ENCODE assay signal across 34 cellular contexts in the genomic region with DNA sequence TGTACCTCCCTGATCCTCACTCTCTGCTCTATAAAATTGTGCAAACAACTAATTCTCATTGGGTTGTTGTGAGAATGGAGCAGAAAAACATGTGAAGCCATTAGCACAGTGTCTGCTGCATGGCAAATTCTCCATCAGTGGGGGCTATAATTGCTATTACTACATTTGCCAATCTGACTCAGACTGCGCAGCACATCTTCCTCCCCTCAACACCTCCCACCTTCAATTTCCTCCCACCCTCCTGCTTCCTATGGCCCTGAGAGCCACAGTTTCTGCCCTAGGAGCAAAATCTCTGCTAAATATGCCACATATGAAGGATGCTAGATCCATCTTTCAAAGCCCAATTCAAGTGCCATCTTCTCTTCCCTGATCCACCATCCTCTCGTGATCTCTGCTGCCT. TPM values are rescaled to one million over a fixed set of nuclear protein-coding genes. Genes with fewer than 3 reads are reported as not detected.
"Had no signal": no experiment of that assay in that cellular context is flagged by ENCODE, and none has a peak within 500 bp of the region (broad histone marks: within the 10 kb centered on the region; RNA-seq: fewer than 3 reads in every experiment).

No MANE protein-coding gene starts in this region.

- DNase-seq: islet precursor cell; left ventricle myocardium inferior; mesendoderm; naive B cell; natural killer cell; nephron progenitor cell; retina; right cardiac atrium; stimulated activated CD4-positive, alpha-beta T cell treated with anti-CD3 and anti-CD28 coated beads, Interleukin-12 subunit alpha, Interleukin-12 subunit beta, amount 100 ng/mL, for 4 hours; stimulated activated CD4-positive, alpha-beta T cell treated with anti-CD3 and anti-CD28 coated beads, Interleukin-15, amount 100 ng/mL, for 24 hours; stimulated activated CD4-positive, alpha-beta T cell treated with anti-CD3 and anti-CD28 coated beads, Interleukin-2, amount 100 ng/mL, for 24 hours; stimulated activated CD4-positive, alpha-beta T cell treated with anti-CD3 and anti-CD28 coated beads, Interleukin-4, amount 100 ng/mL, for 1 hour; stimulated activated naive B cell treated with anti-CD40 and anti-IgM and Interleukin-4, amounts not matched to agents 10 μg/mL and 1 μg/mL and 100 μg/mL, for 72 hours; stimulated activated naive CD8-positive, alpha-beta T cell treated with anti-CD3 and anti-CD28 coated beads, Interleukin-15, Interleukin-2, amounts not matched to agents 100 U/mL and 50 U/mL, for 24 hours; stomach; testis; thyroid gland; transverse colon; upper lobe of left lung had no signal

- ATAC-seq: natural killer cell; right cardiac atrium; sciatic nerve; stimulated activated naive B cell treated with anti-CD40 and anti-IgM and Interleukin-4, amounts not matched to agents 10 μg/mL and 1 μg/mL and 100 μg/mL, for 72 hours; stimulated activated naive CD8-positive, alpha-beta T cell treated with anti-CD3 and anti-CD28 coated beads, Interleukin-15, Interleukin-2, amounts not matched to agents 100 U/mL and 50 U/mL, for 24 hours had no signal

- H3K36me3 Mint-ChIP-seq: mesothelial cell of epicardium; naive B cell; natural killer cell; neural progenitor cell; stimulated activated naive B cell treated with anti-CD40 and anti-IgM and Interleukin-4, amounts not matched to agents 10 μg/mL and 1 μg/mL and 100 μg/mL, for 72 hours had no signal

- H3K27ac ChIP-seq: hepatocyte, left ventricle myocardium inferior, neural progenitor cell, neutrophil, parathyroid adenoma, skin epidermis, stomach, testis, thyroid gland, transverse colon, upper lobe of left lung, vagina had no signal

- H3K4me3 Mint-ChIP-seq: mesothelial cell of epicardium; naive B cell; natural killer cell; nephron progenitor cell; neural progenitor cell; stimulated activated naive B cell treated with anti-CD40 and anti-IgM and Interleukin-4, amounts not matched to agents 10 μg/mL and 1 μg/mL and 100 μg/mL, for 72 hours had no signal

- H3K4me1 Mint-ChIP-seq: mesothelial cell of epicardium, naive B cell, natural killer cell had no signal

- H3K27me3 Mint-ChIP-seq: progenitor cell of endocrine pancreas had no signal

- H3K27ac Mint-ChIP-seq: mesothelial cell of epicardium; naive B cell; natural killer cell; nephron progenitor cell; neural progenitor cell; progenitor cell of endocrine pancreas; stimulated activated naive B cell treated with anti-CD40 and anti-IgM and Interleukin-4, amounts not matched to agents 10 μg/mL and 1 μg/mL and 100 μg/mL, for 72 hours had no signal

- H3K9me3 Mint-ChIP-seq: mesothelial cell of epicardium; naive B cell; natural killer cell; nephron progenitor cell; neural progenitor cell; stimulated activated naive B cell treated with anti-CD40 and anti-IgM and Interleukin-4, amounts not matched to agents 10 μg/mL and 1 μg/mL and 100 μg/mL, for 72 hours had no signal

RNA-seq across cellular contexts. Expression of gene ABCC12, which starts 37.0 kb away (rescaled TPM):
- total RNA-seq: hepatocyte, kidney epithelial cell, left ventricle myocardium inferior, lung, mesothelial cell of epicardium, mononuclear cell, natural killer cell, osteoblast, pulmonary artery endothelial cell, right cardiac atrium, sciatic nerve, transverse colon, urinary bladder, vagina had no signal
